10 cellular contexts compared by ENCODE assay signal in the genomic region with DNA sequence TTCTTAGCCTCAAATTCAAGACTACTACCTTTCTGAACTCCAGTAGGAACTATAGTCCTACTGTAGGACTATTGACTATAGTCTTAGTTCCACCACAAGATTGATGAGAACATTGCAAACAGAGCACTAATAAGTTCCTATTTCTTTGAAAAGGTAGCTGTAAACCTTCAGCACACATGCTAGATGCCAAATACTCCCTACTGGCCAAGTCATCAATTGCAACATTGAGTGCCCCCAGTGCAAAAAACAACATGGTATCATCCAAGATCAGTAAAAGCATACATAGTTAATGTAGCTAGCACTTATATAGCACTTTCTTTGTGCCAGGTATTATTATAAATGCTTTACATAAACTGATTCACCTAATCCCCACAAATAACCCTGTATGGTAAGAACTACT.
A peak's percentile ranks its signal among the peaks of the same experiment; 100 is the strongest.
DNase-seq lines count a peak whose midpoint lies in the region; TF ChIP-seq lines count a peak whose summit lies in the region.
"Had no signal": no experiment of that assay in that cellular context is flagged by ENCODE, and none has a peak within 500 bp of the region (broad histone marks: within the 10 kb centered on the region; RNA-seq: fewer than 3 reads in every experiment).

No MANE protein-coding gene starts in this region.

- no peak overlapping the region for H3K4ac ChIP-seq in mesendoderm (ENCODE audit: low read depth, low read length)

- H2AFZ ChIP-seq in GM23248 = 0 out of 2 replicates have a peak overlapping the region, but pooled peaks have one; percentile 27
- H2AFZ ChIP-seq in Karpas-422 (ENCODE audit: low read length) = no peak overlapping the region

- no peaks in the 10 kb centered on the region for H3K79me2 ChIP-seq in GM23248 (ENCODE audit: insufficient read depth)
- H3K79me2 ChIP-seq in Karpas-422 (ENCODE audit: low read length) = no peaks in the 10 kb centered on the region
- no peaks in the 10 kb centered on the region for H3K79me2 ChIP-seq in mesendoderm (ENCODE audit: control insufficient read depth, insufficient read depth, low read length)

- H3K18ac ChIP-seq in mesendoderm (ENCODE audit: low read length) = no peak overlapping the region

- H3K27ac Mint-ChIP-seq in activated CD4-positive, alpha-beta memory T cell treated with anti-CD3 and anti-CD28 coated beads for 36 hours = peak overlapping the region; percentile 85
- no peak overlapping the region for H3K27ac Mint-ChIP-seq in activated CD4-positive, alpha-beta memory T cell treated with anti-CD3 and anti-CD28 coated beads, Interleukin-2, amount 10 ng/mL, durations not matched to agents 7 days and 5 days

- H3K27ac ChIP-seq in GM23248 = no peak overlapping the region
- H3K27ac ChIP-seq in Karpas-422 (ENCODE audit: low read length) = no peak overlapping the region
- no peak overlapping the region for H3K27ac ChIP-seq in mesendoderm (ENCODE audit: low read depth, low read length)

- H3F3A ChIP-seq in GM23248 (ENCODE audit: insufficient read depth) = no peaks in the 10 kb centered on the region

- CTCF ChIA-PET in activated CD4-positive, alpha-beta memory T cell treated with anti-CD3 and anti-CD28 coated beads for 36 hours (lab: Charles Lee) = interaction anchor here (0.6 to 2.1 kb wide), 6 partner anchors 18 to 87 kb away, joined by 3 to 10 read pairs (median 4); no protein-coding TSS in a partner anchor
- CTCF ChIA-PET in activated CD4-positive, alpha-beta memory T cell treated with anti-CD3 and anti-CD28 coated beads, Interleukin-2, amount 10 ng/mL, durations not matched to agents 7 days and 5 days (lab: Charles Lee) = interaction anchor here (0.8 to 1.2 kb wide), 4 partner anchors 13 to 86 kb away, joined by 3 to 4 read pairs (median 4); no protein-coding TSS in a partner anchor
- CTCF ChIA-PET in HEK293T (lab: Yijun Ruan, JAX) = no interaction called here

- H3K4me3 ChIP-seq in GM23248 (no peak overlapping the region), Karpas-422 (ENCODE audit: low read length) (no peak overlapping the region), mesendoderm (ENCODE audit: low read length) (no peak overlapping the region)

- no peak overlapping the region for H2BK15ac ChIP-seq in mesendoderm (replicated peaks; ENCODE audit: low read depth)

- H3K4me2 ChIP-seq in GM23248 (ENCODE audit: unreplicated experiment) = no peak overlapping the region
- no peak overlapping the region for H3K4me2 ChIP-seq in Karpas-422 (ENCODE audit: low read depth, low read length, poor library complexity, severe bottlenecking)
- no peak overlapping the region for H3K4me2 ChIP-seq in mesendoderm (ENCODE audit: low read length)

- no peaks in the 10 kb centered on the region for H4K20me1 ChIP-seq in GM23248 (ENCODE audit: insufficient read depth)
- no peaks in the 10 kb centered on the region for H4K20me1 ChIP-seq in Karpas-422 (ENCODE audit: insufficient read depth, low read depth, low read length)

- in situ Hi-C loops in GM23248 (cut with MboI) = no loop called here

- intact Hi-C loops in activated CD4-positive, alpha-beta memory T cell treated with anti-CD3 and anti-CD28 coated beads for 36 hours (cut with micrococcal nuclease) = no loop called here

- H3K9ac ChIP-seq in GM23248 (no peak overlapping the region), Karpas-422 (ENCODE audit: low read length) (no peak overlapping the region), mesendoderm (ENCODE audit: low read length) (no peak overlapping the region)

- H3K79me1 ChIP-seq in mesendoderm (ENCODE audit: low read length) = no peaks in the 10 kb centered on the region

- no peak overlapping the region for H2BK5ac ChIP-seq in mesendoderm (ENCODE audit: low read length)

- H3K27me3 Mint-ChIP-seq in activated CD4-positive, alpha-beta memory T cell treated with anti-CD3 and anti-CD28 coated beads for 36 hours = no peaks in the 10 kb centered on the region
- H3K27me3 Mint-ChIP-seq in activated CD4-positive, alpha-beta memory T cell treated with anti-CD3 and anti-CD28 coated beads, Interleukin-2, amount 10 ng/mL, durations not matched to agents 7 days and 5 days = no peaks in the 10 kb centered on the region

- H3K36me3 ChIP-seq in GM23248 (ENCODE audit: low read depth) = no peaks in the 10 kb centered on the region
- H3K36me3 ChIP-seq in Karpas-422 (ENCODE audit: insufficient read depth, low read length) = no peaks in the 10 kb centered on the region
- no peaks in the 10 kb centered on the region for H3K36me3 ChIP-seq in mesendoderm (ENCODE audit: control insufficient read depth, insufficient read depth, low read length)

- H3K56ac ChIP-seq in mesendoderm (ENCODE audit: low read length) = no peak overlapping the region

- H3K4me3 Mint-ChIP-seq in activated CD4-positive, alpha-beta memory T cell treated with anti-CD3 and anti-CD28 coated beads for 36 hours = peak overlapping the region; percentile 24
- no peak overlapping the region for H3K4me3 Mint-ChIP-seq in activated CD4-positive, alpha-beta memory T cell treated with anti-CD3 and anti-CD28 coated beads, Interleukin-2, amount 10 ng/mL, durations not matched to agents 7 days and 5 days

- POLR2A ChIA-PET in activated CD4-positive, alpha-beta memory T cell treated with anti-CD3 and anti-CD28 coated beads for 36 hours (lab: Charles Lee) = interaction anchor here (0.9 to 6.3 kb wide), 8 partner anchors 18 to 71 kb away, joined by 3 to 117 read pairs (median 15); no protein-coding TSS in a partner anchor
- POLR2A ChIA-PET in activated CD4-positive, alpha-beta memory T cell treated with anti-CD3 and anti-CD28 coated beads, Interleukin-2, amount 10 ng/mL, durations not matched to agents 7 days and 5 days (lab: Charles Lee) = interaction anchor here (0.6 to 3.4 kb wide), 8 partner anchors 13 to 71 kb away, joined by 3 to 22 read pairs (median 6); no protein-coding TSS in a partner anchor
- POLR2A ChIA-PET in HEK293T (lab: Yijun Ruan, JAX) = no interaction called here

- H2AK5ac ChIP-seq in mesendoderm (ENCODE audit: low read length) = no peak overlapping the region

- no peak for DNase-seq in activated CD4-positive, alpha-beta memory T cell treated with anti-CD3 and anti-CD28 coated beads for 36 hours
- no peak for DNase-seq in activated CD4-positive, alpha-beta memory T cell treated with anti-CD3 and anti-CD28 coated beads, Interleukin-2, amount 10 ng/mL, durations not matched to agents 7 days and 5 days
- DNase-seq in GM23248 (peak; percentile 6), Karpas-422 (peak; percentile 43), mesendoderm (peak; percentile 26), NCI-H226 (no peak), HEK293T (ENCODE audit: extremely low spot score) (no peak), NCI-H1048 (lab: John Stamatoyannopoulos, UW) (no peak)
- DNase-seq: activated gamma-delta T cell treated with Interleukin-2 at 50 U/mL for 16 hours; stimulated activated CD4-positive, alpha-beta T cell treated with anti-CD3 and anti-CD28 coated beads, Interleukin-4, amount 100 ng/mL, for 4 hours had no signal

- H3K27me3 ChIP-seq in GM23248 (replicated peaks; ENCODE audit: insufficient read depth) (no peaks in the 10 kb centered on the region), Karpas-422 (ENCODE audit: low read length) (no peaks in the 10 kb centered on the region), mesendoderm (ENCODE audit: insufficient read depth, low read length, poor library complexity) (no peaks in the 10 kb centered on the region)

- H3K36me3 Mint-ChIP-seq in activated CD4-positive, alpha-beta memory T cell treated with anti-CD3 and anti-CD28 coated beads for 36 hours = peaks cover 26% of the 10 kb centered on the region
- H3K36me3 Mint-ChIP-seq in activated CD4-positive, alpha-beta memory T cell treated with anti-CD3 and anti-CD28 coated beads, Interleukin-2, amount 10 ng/mL, durations not matched to agents 7 days and 5 days (ENCODE audit: low read depth) = peaks cover 9% of the 10 kb centered on the region

- 0 out of 2 replicates have a peak, but pooled peaks cover 9% of the 10 kb centered on the region for H3K4me1 ChIP-seq in GM23248 (ENCODE audit: insufficient read depth)
- no peaks in the 10 kb centered on the region for H3K4me1 ChIP-seq in Karpas-422 (ENCODE audit: low read length)
- no peaks in the 10 kb centered on the region for H3K4me1 ChIP-seq in mesendoderm (ENCODE audit: control insufficient read depth, low read depth, low read length)

- no peak overlapping the region for H2BK120ac ChIP-seq in mesendoderm (ENCODE audit: low read depth, low read length)

- H3K9me3 Mint-ChIP-seq in activated CD4-positive, alpha-beta memory T cell treated with anti-CD3 and anti-CD28 coated beads for 36 hours = peaks cover 7% of the 10 kb centered on the region
- peaks cover 8% of the 10 kb centered on the region for H3K9me3 Mint-ChIP-seq in activated CD4-positive, alpha-beta memory T cell treated with anti-CD3 and anti-CD28 coated beads, Interleukin-2, amount 10 ng/mL, durations not matched to agents 7 days and 5 days

- no peaks in the 10 kb centered on the region for H3K9me3 ChIP-seq in GM23248 (ENCODE audit: low read depth)
- no peaks in the 10 kb centered on the region for H3K9me3 ChIP-seq in Karpas-422 (ENCODE audit: low read length)

- H3K9me2 ChIP-seq in GM23248 (ENCODE audit: insufficient read depth) (no peaks in the 10 kb centered on the region), Karpas-422 (replicated peaks; ENCODE audit: insufficient read depth, low read length) (no peaks in the 10 kb centered on the region)

- no peak overlapping the region for H3K23ac ChIP-seq in mesendoderm (ENCODE audit: low read length)

- H3K4me1 Mint-ChIP-seq in activated CD4-positive, alpha-beta memory T cell treated with anti-CD3 and anti-CD28 coated beads for 36 hours (ENCODE audit: low read depth) = peaks cover 55% of the 10 kb centered on the region
- peaks cover 44% of the 10 kb centered on the region for H3K4me1 Mint-ChIP-seq in activated CD4-positive, alpha-beta memory T cell treated with anti-CD3 and anti-CD28 coated beads, Interleukin-2, amount 10 ng/mL, durations not matched to agents 7 days and 5 days

- no peak overlapping the region for H4K8ac ChIP-seq in mesendoderm (ENCODE audit: low read depth, low read length)

- no peak overlapping the region for H4K5ac ChIP-seq in mesendoderm (ENCODE audit: low read length)

TF ChIP-seq in HEK293T, 16 proteins besides CTCF, POLR2A, EP300 and RAD21 (continues in another document):
- TF ChIP-seq SUZ12 (IDR thresholded peaks at IDR 0.05) = no peak
- TF ChIP-seq NFRKB (IDR thresholded peaks at IDR 0.05) = no peak
- no peak for TF ChIP-seq FOXA1 (IDR thresholded peaks at IDR 0.05)
- no peak for TF ChIP-seq CTBP1 (IDR thresholded peaks at IDR 0.05; ENCODE audit: borderline replicate concordance)
- TF ChIP-seq ELF4 (IDR thresholded peaks at IDR 0.05) = no peak
- no peak for TF ChIP-seq ZNF384 (IDR thresholded peaks at IDR 0.05)
- TF ChIP-seq HDGF (IDR thresholded peaks at IDR 0.05; ENCODE audit: borderline replicate concordance) = no peak
- TF ChIP-seq FOXM1 (IDR thresholded peaks at IDR 0.05; ENCODE audit: borderline replicate concordance) = no peak
- no peak for TF ChIP-seq ARNT (IDR thresholded peaks at IDR 0.05)
- no peak for TF ChIP-seq FOXK2 (IDR thresholded peaks at IDR 0.05)
- no peak for TF ChIP-seq BHLHE40 (IDR thresholded peaks at IDR 0.05; ENCODE audit: borderline replicate concordance)
- TF ChIP-seq TARDBP (IDR thresholded peaks at IDR 0.05) = no peak
- no peak for TF ChIP-seq LEF1 (IDR thresholded peaks at IDR 0.05; ENCODE audit: borderline replicate concordance)
- no peak for TF ChIP-seq L3MBTL2 (conservative IDR thresholded peaks at IDR 0.05)

Comparison
In these comparisons a context has a peak if more than half of its experiments do, and no peak if none do; other contexts are left out.
1. DNase-seq: peak in GM23248 (single experiment), Karpas-422 (single experiment) and mesendoderm (single experiment); none in activated CD4-positive, alpha-beta memory T cell treated with anti-CD3 and anti-CD28 coated beads for 36 hours (single experiment), activated CD4-positive, alpha-beta memory T cell treated with anti-CD3 and anti-CD28 coated beads, Interleukin-2, amount 10 ng/mL, durations not matched to agents 7 days and 5 days (single experiment), NCI-H226 (single experiment), HEK293T (single experiment) and NCI-H1048 (single experiment).